ENCODE assay signal across 8 cellular contexts in genomic region chr21:36104306-36105300, GRCh38. TPM values are rescaled to one million over a fixed set of nuclear protein-coding genes. Genes with fewer than 3 reads are reported as not detected.
DNase-seq lines count a peak whose midpoint lies in the region; ATAC-seq and TF ChIP-seq lines count a peak whose summit lies in the region.

No MANE protein-coding gene starts in this region.

- no peak overlapping the region for H3K27ac Mint-ChIP-seq in CD4-positive, alpha-beta memory T cell
- H3K27ac Mint-ChIP-seq in activated naive CD8-positive, alpha-beta T cell, result peak overlapping the region; percentile 19

- H3K4me1 Mint-ChIP-seq in CD4-positive, alpha-beta memory T cell, result peaks cover 0 to 4% (median under 1%) of the 10 kb centered on the region in 4 donors
- peaks cover 10% of the 10 kb centered on the region for H3K4me1 Mint-ChIP-seq in activated naive CD8-positive, alpha-beta T cell (ENCODE audit: low read depth)

- H3F3A ChIP-seq in PC-3 (ENCODE audit: low read length, unreplicated experiment), result no peaks in the 10 kb centered on the region

- H3K4me1 ChIP-seq in CD4-positive, alpha-beta memory T cell (ENCODE audit: insufficient read depth, low read length), result no peaks in the 10 kb centered on the region
- H3K4me1 ChIP-seq in PC-3 (ENCODE audit: insufficient read depth, low read length), result peaks cover 16% of the 10 kb centered on the region
- peaks cover 6% of the 10 kb centered on the region for H3K4me1 ChIP-seq in left ventricle myocardium inferior

- POLR2A ChIA-PET in CD4-positive, alpha-beta memory T cell (lab: Charles Lee; ENCODE audit: partially characterized antibody), result no interaction called here
- POLR2A ChIA-PET in PC-3 (lab: Charles Lee; ENCODE audit: unreplicated experiment), result no interaction called here

- H3K9me3 Mint-ChIP-seq in CD4-positive, alpha-beta memory T cell, result no peaks in the 10 kb centered on the region
- no peaks in the 10 kb centered on the region for H3K9me3 Mint-ChIP-seq in activated naive CD8-positive, alpha-beta T cell (ENCODE audit: low read depth)

- BruUV-seq in PC-3 (replicated peaks; lab: Mats Ljungman, UMichigan), result no TSS peak

- peak overlapping the region in 3 of 8 donors; percentile 10 to 27 (median 15) for H3K4me3 Mint-ChIP-seq in CD4-positive, alpha-beta memory T cell
- peak overlapping the region; percentile 75 for H3K4me3 Mint-ChIP-seq in activated naive CD8-positive, alpha-beta T cell

- H3K27me3 ChIP-seq in CD4-positive, alpha-beta memory T cell (ENCODE audit: insufficient read depth, low read length), result peaks cover 8% of the 10 kb centered on the region
- no peaks in the 10 kb centered on the region for H3K27me3 ChIP-seq in PC-3 (ENCODE audit: low read length)
- H3K27me3 ChIP-seq in left ventricle myocardium inferior (ENCODE audit: low read depth), result peaks cover 67% of the 10 kb centered on the region

- H3K36me3 Mint-ChIP-seq in CD4-positive, alpha-beta memory T cell, result no peaks in the 10 kb centered on the region
- no peaks in the 10 kb centered on the region for H3K36me3 Mint-ChIP-seq in activated naive CD8-positive, alpha-beta T cell

- CTCF ChIA-PET in CD4-positive, alpha-beta memory T cell (lab: Charles Lee; ENCODE audit: partially characterized antibody), result interaction anchor here (0.6 to 5.5 kb wide), 3 partner anchors 9 to 1414 kb away, joined by 3 to 35 read pairs (median 4); no protein-coding TSS in a partner anchor
- CTCF ChIA-PET in PC-3 (lab: Charles Lee), result no interaction called here

- H3K4me3 ChIP-seq in CD4-positive, alpha-beta memory T cell (ENCODE audit: low read length in 2 of 2), result no peak overlapping the region
- H3K4me3 ChIP-seq in PC-3 (ENCODE audit: low read length) (no peak overlapping the region), left ventricle myocardium inferior (peak overlapping the region; percentile 38), retinal pigment epithelial cell (ENCODE audit: low read length) (peak overlapping the region; percentile 4)

- ATAC-seq in PC-3, result peak; percentile 35; the same call in 1 of the 2 replicates
- no peak for ATAC-seq in GM19328 (IDR thresholded peaks at IDR 0.05; ENCODE audit: unreplicated experiment)

- TF ChIP-seq CTCF in PC-3 (conservative IDR thresholded peaks at IDR 0.05; ENCODE audit: low read depth, low read length) (peak; percentile 41; the same call in 1 of the 2 replicates), left ventricle myocardium inferior (IDR thresholded peaks at IDR 0.05; ENCODE audit: borderline replicate concordance) (peak; percentile 74), retinal pigment epithelial cell (conservative IDR thresholded peaks at IDR 0.05; ENCODE audit: low read depth, low read length) (peak; percentile 74)

- peak overlapping the region; percentile 21; the same call in 1 of the 2 replicates for H3K9ac ChIP-seq in PC-3 (ENCODE audit: low read length)

- no peaks in the 10 kb centered on the region for H3K79me2 ChIP-seq in PC-3 (ENCODE audit: low read length)

- H3K36me3 ChIP-seq in CD4-positive, alpha-beta memory T cell (ENCODE audit: insufficient read depth, low read length), result no peaks in the 10 kb centered on the region
- H3K36me3 ChIP-seq in PC-3 (ENCODE audit: low read depth, low read length), result no peaks in the 10 kb centered on the region
- no peaks in the 10 kb centered on the region for H3K36me3 ChIP-seq in left ventricle myocardium inferior

- no peak overlapping the region for H3K4me2 ChIP-seq in PC-3 (ENCODE audit: low read length)

- H2AFZ ChIP-seq in PC-3 (ENCODE audit: low read length), result peak overlapping the region; percentile 24; the same call in 1 of the 2 replicates

- no peaks in the 10 kb centered on the region for H3K9me3 ChIP-seq in CD4-positive, alpha-beta memory T cell (ENCODE audit: control insufficient read depth in 1 of 2, low read length in 2 of 2)
- H3K9me3 ChIP-seq in PC-3 (ENCODE audit: low read length) (no peaks in the 10 kb centered on the region), left ventricle myocardium inferior (replicated peaks) (no peaks in the 10 kb centered on the region)

- no peaks in the 10 kb centered on the region for H3K9me2 ChIP-seq in PC-3 (replicated peaks; ENCODE audit: low read length)

- intact Hi-C loops in CD4-positive, alpha-beta memory T cell (cut with micrococcal nuclease), result no loop called here
- intact Hi-C loops in PC-3 (cut with micrococcal nuclease) (no loop called here), left ventricle myocardium inferior (cut with micrococcal nuclease) (no loop called here)

- H3K27ac ChIP-seq in CD4-positive, alpha-beta memory T cell (ENCODE audit: low read depth, low read length), result no peak overlapping the region
- H3K27ac ChIP-seq in PC-3 (ENCODE audit: low read length), result peak overlapping the region; percentile 44
- no peak overlapping the region for H3K27ac ChIP-seq in left ventricle myocardium inferior (replicated peaks)

- H3K27me3 Mint-ChIP-seq in CD4-positive, alpha-beta memory T cell, result peaks cover 20 to 41% of the 10 kb centered on the region in 2 donors
- H3K27me3 Mint-ChIP-seq in activated naive CD8-positive, alpha-beta T cell, result peaks cover 6% of the 10 kb centered on the region

- DNase-seq in CD4-positive, alpha-beta memory T cell, result peak; percentile 14 to 35 (median 31)
- peak; percentile 77 for DNase-seq in PC-3
- DNase-seq in left ventricle myocardium inferior, result peak; percentile 46
- no peak for DNase-seq in retinal pigment epithelial cell (ENCODE audit: low read depth)
- DNase-seq in HCEC 1CT, result no peak
- DNase-seq in cerebellar nuclear complex (lab: John Stamatoyannopoulos, UW), result no peak

- no peaks in the 10 kb centered on the region for H4K20me1 ChIP-seq in PC-3 (ENCODE audit: low read length)

RNA-seq across cellular contexts. Expression of gene CBR3, which starts 30.3 kb away (rescaled TPM):
- 1 to 10 TPM; 9.2 to 9.3 TPM for total RNA-seq in CD4-positive, alpha-beta memory T cell
- 10 to 100 TPM; 15.6 to 24.9 TPM for polyA plus RNA-seq in CD4-positive, alpha-beta memory T cell
- total RNA-seq in PC-3 (2014; rRNA removed) (49.3 and 56.3 TPM in 2 replicates), left ventricle myocardium inferior (2.0 TPM)

RNA-seq across cellular contexts. Expression of gene CBR1, which starts 34.8 kb away (rescaled TPM):
- 10 to 100 TPM; 23.0 to 25.2 TPM for total RNA-seq in CD4-positive, alpha-beta memory T cell
- polyA plus RNA-seq in CD4-positive, alpha-beta memory T cell, result 10 to 100 TPM; 49.3 to 82.2 TPM
- total RNA-seq in PC-3 (2014; rRNA removed) (297 and 343 TPM in 2 replicates), left ventricle myocardium inferior (28.1 TPM)

RNA-seq across cellular contexts. Expression of gene SETD4, which starts 44.3 kb away (rescaled TPM):
- 10 to 100 TPM; 30.3 to 31.0 TPM for total RNA-seq in CD4-positive, alpha-beta memory T cell
- 10 to 100 TPM in 1 of 2 donors, 1 to 10 TPM in 1; 7.1 to 10.3 TPM for polyA plus RNA-seq in CD4-positive, alpha-beta memory T cell
- total RNA-seq in PC-3 (2014; rRNA removed) (12.5 and 17.0 TPM in 2 replicates), left ventricle myocardium inferior (10.1 TPM)

RNA-seq across cellular contexts. Expression of gene DOP1B, which starts 52.0 kb away (rescaled TPM):
- total RNA-seq in CD4-positive, alpha-beta memory T cell, result 10 to 100 TPM; 24.0 to 27.3 TPM
- polyA plus RNA-seq in CD4-positive, alpha-beta memory T cell, result 10 to 100 TPM in 1 of 2 donors, 1 to 10 TPM in 1; 3.2 to 13.7 TPM
- total RNA-seq in PC-3 (2014; rRNA removed) (7.0 and 8.9 TPM in 2 replicates), left ventricle myocardium inferior (13.6 TPM)

Comparison
In these comparisons a context has a peak if more than half of its experiments do, and no peak if none do; other contexts are left out.
1. DNase-seq: peak in CD4-positive, alpha-beta memory T cell (5 of 5), PC-3 (single experiment) and left ventricle myocardium inferior (single experiment); none in retinal pigment epithelial cell (single experiment), HCEC 1CT (single experiment) and cerebellar nuclear complex (0 of 2).
2. H3K4me3 ChIP-seq: peak in left ventricle myocardium inferior (single experiment) and retinal pigment epithelial cell (single experiment); none in CD4-positive, alpha-beta memory T cell (0 of 2) and PC-3 (single experiment).
3. RNA of gene CBR1, which starts 34.8 kb away (total RNA-seq): 297 to 343 TPM in PC-3; 28.1 TPM in left ventricle myocardium inferior (single experiment) and 23.0 to 25.2 TPM in CD4-positive, alpha-beta memory T cell; every median in the first group is over 10 times any median in the second.
4. Peak in every context shown above with its lines, with median percentiles within 50 percentile points of each other: CTCF ChIP-seq.